Comparison of ENCODE assay signal across 1 cellular context in genomic region chr13:92530364-92530763, GRCh38.
TF ChIP-seq lines count a peak whose summit lies in the region.

No MANE protein-coding gene starts in this region.

TF ChIP-seq in IMR-90, 13 proteins besides CTCF, POLR2A, EP300 and RAD21 (continued from another document):
- TF ChIP-seq USF2 (IDR thresholded peaks at IDR 0.05; ENCODE audit: low read depth, low read length) (no peak), ELK1 (IDR thresholded peaks at IDR 0.05; ENCODE audit: borderline replicate concordance, low read depth, low read length) (no peak), CHD1 (IDR thresholded peaks at IDR 0.05; ENCODE audit: low read depth, low read length) (no peak), MAFK (IDR thresholded peaks at IDR 0.05; ENCODE audit: low read depth, low read length) (no peak), CEBPB (IDR thresholded peaks at IDR 0.05; ENCODE audit: low read depth, low read length) (no peak), NFE2L2 (IDR thresholded peaks at IDR 0.05; ENCODE audit: low read depth, low read length) (no peak), BHLHE40 (IDR thresholded peaks at IDR 0.05; ENCODE audit: low read depth, low read length) (no peak)
